1 cellular context compared by ENCODE assay signal in genomic region chr1:188669715-188670114, GRCh38.
TF ChIP-seq lines count a peak whose summit lies in the region.

No MANE protein-coding gene starts in this region.

TF ChIP-seq in SK-N-SH, 30 proteins besides CTCF, POLR2A, EP300 and RAD21 (continued from another document):
- TF ChIP-seq RXRA (IDR thresholded peaks at IDR 0.05; ENCODE audit: borderline replicate concordance, low read depth) (no peak), NFIC (IDR thresholded peaks at IDR 0.05; ENCODE audit: borderline replicate concordance) (peak; percentile 93)
